2 cellular contexts compared by ENCODE assay signal in genomic region chr11:64476866-64477265, GRCh38.
TF ChIP-seq lines count a peak whose summit lies in the region.

No MANE protein-coding gene starts in this region.

TF ChIP-seq in IMR-90, 13 proteins besides CTCF, POLR2A, EP300 and RAD21:
- TF ChIP-seq MAZ (IDR thresholded peaks at IDR 0.05; ENCODE audit: borderline replicate concordance, low read depth, low read length): no peak
- TF ChIP-seq CEBPB (IDR thresholded peaks at IDR 0.05; ENCODE audit: low read depth, low read length): no peak
- no peak for TF ChIP-seq USF2 (IDR thresholded peaks at IDR 0.05; ENCODE audit: low read depth, low read length)
- no peak for TF ChIP-seq CHD1 (IDR thresholded peaks at IDR 0.05; ENCODE audit: low read depth, low read length)
- TF ChIP-seq BHLHE40 (IDR thresholded peaks at IDR 0.05; ENCODE audit: low read depth, low read length): no peak
- no peak for TF ChIP-seq FOS (IDR thresholded peaks at IDR 0.05; ENCODE audit: low read depth, low read length)
- TF ChIP-seq RCOR1 (IDR thresholded peaks at IDR 0.05; ENCODE audit: insufficient replicate concordance, low read length): no peak
- no peak for TF ChIP-seq MXI1 (IDR thresholded peaks at IDR 0.05; ENCODE audit: borderline replicate concordance, low read depth, low read length)
- TF ChIP-seq ELK1 (IDR thresholded peaks at IDR 0.05; ENCODE audit: borderline replicate concordance, low read depth, low read length): no peak
- no peak for TF ChIP-seq RFX5 (IDR thresholded peaks at IDR 0.05; ENCODE audit: low read depth, low read length)
- no peak for TF ChIP-seq NFE2L2 (IDR thresholded peaks at IDR 0.05; ENCODE audit: low read depth, low read length)
- TF ChIP-seq SMC3 (IDR thresholded peaks at IDR 0.05; ENCODE audit: low read depth, low read length): no peak
- TF ChIP-seq MAFK (IDR thresholded peaks at IDR 0.05; ENCODE audit: low read depth, low read length): no peak

TF ChIP-seq in H1, 55 proteins besides CTCF, POLR2A, EP300 and RAD21:
- TF ChIP-seq ATF3 (IDR thresholded peaks at IDR 0.05; ENCODE audit: insufficient read depth, low read depth, low read length) (no peak), SP2 (IDR thresholded peaks at IDR 0.05; ENCODE audit: low read length) (no peak), GABPA (IDR thresholded peaks at IDR 0.05; ENCODE audit: borderline replicate concordance, insufficient read depth, low read length) (no peak), USF2 (IDR thresholded peaks at IDR 0.05; ENCODE audit: low read length) (no peak), TAF7 (optimal IDR thresholded peaks at IDR 0.05; ENCODE audit: borderline replicate concordance, low read depth, low read length) (no peak), POU5F1 (IDR thresholded peaks at IDR 0.05; ENCODE audit: low read depth, low read length) (no peak)
